Comparison of ENCODE assay signal across 8 cellular contexts in genomic region chr4:143512978-143513313, GRCh38. TPM values are rescaled to one million over a fixed set of nuclear protein-coding genes. Genes with fewer than 3 reads are reported as not detected.
DNase-seq lines count a peak whose midpoint lies in the region; ATAC-seq and TF ChIP-seq lines count a peak whose summit lies in the region.

No MANE protein-coding gene starts in this region.

- H3K4me2 ChIP-seq in PC-9, result peak overlapping the region; percentile 73

- no peaks in the 10 kb centered on the region for H3K27me3 ChIP-seq in PC-9 (ENCODE audit: insufficient read depth, low read depth)
- no peaks in the 10 kb centered on the region for H3K27me3 ChIP-seq in effector memory CD4-positive, alpha-beta T cell (replicated peaks; ENCODE audit: control insufficient read depth, insufficient read depth, low read length, poor library complexity, severe bottlenecking)

- H3K4me1 ChIP-seq in PC-9 (replicated peaks; ENCODE audit: insufficient read depth), result peaks cover 13% of the 10 kb centered on the region
- peaks cover 8% of the 10 kb centered on the region for H3K4me1 ChIP-seq in effector memory CD4-positive, alpha-beta T cell (ENCODE audit: control insufficient read depth, insufficient read depth, low read length, poor library complexity, severe bottlenecking)

- H3K27me3 Mint-ChIP-seq in HFFc6 (ENCODE audit: insufficient read depth) (peaks cover 12% of the 10 kb centered on the region), neural crest cell (ENCODE audit: low read depth) (peaks cover 13% of the 10 kb centered on the region)

- peak overlapping the region; percentile 81 for H3K27ac ChIP-seq in PC-9
- H3K27ac ChIP-seq in effector memory CD4-positive, alpha-beta T cell (ENCODE audit: insufficient read depth, low read length, poor library complexity, severe bottlenecking), result peak overlapping the region; percentile 94

- H3K4me3 ChIP-seq in PC-9, result peak overlapping the region; percentile 93
- peak overlapping the region; percentile 86 for H3K4me3 ChIP-seq in effector memory CD4-positive, alpha-beta T cell (ENCODE audit: insufficient read depth, low read depth, low read length, poor library complexity, severe bottlenecking)

- peaks cover 28% of the 10 kb centered on the region for H4K20me1 ChIP-seq in PC-9 (ENCODE audit: insufficient read depth)

- no peaks in the 10 kb centered on the region for H3K9me3 ChIP-seq in PC-9 (ENCODE audit: insufficient read depth, low read depth)
- H3K9me3 ChIP-seq in effector memory CD4-positive, alpha-beta T cell (ENCODE audit: control insufficient read depth, low read length), result no peaks in the 10 kb centered on the region

- H3K4me1 Mint-ChIP-seq in HFFc6 (ENCODE audit: low read depth) (peaks cover 27% of the 10 kb centered on the region), neural crest cell (peaks cover 26% of the 10 kb centered on the region)

- TSS peak; percentile 95 for BruUV-seq in PC-9 (replicated peaks; lab: Mats Ljungman, UMichigan)

- 0 out of 2 replicates have a peak, but pooled peaks cover 7% of the 10 kb centered on the region for H3K36me3 ChIP-seq in PC-9 (ENCODE audit: low read depth)
- peaks cover 4% of the 10 kb centered on the region for H3K36me3 ChIP-seq in effector memory CD4-positive, alpha-beta T cell (ENCODE audit: control insufficient read depth, insufficient read depth, low read length)

- no peaks in the 10 kb centered on the region for H3K9me3 Mint-ChIP-seq in HFFc6
- no peaks in the 10 kb centered on the region for H3K9me3 Mint-ChIP-seq in neural crest cell

- H3K27ac Mint-ChIP-seq in HFFc6, result peak overlapping the region; percentile 100
- peak overlapping the region; percentile 99 for H3K27ac Mint-ChIP-seq in neural crest cell (ENCODE audit: unreplicated experiment)

- no peaks in the 10 kb centered on the region for H3K9me2 ChIP-seq in PC-9 (ENCODE audit: insufficient read depth)

- H3K4me3 Mint-ChIP-seq in HFFc6 (peak overlapping the region; percentile 97), neural crest cell (peak overlapping the region; percentile 99)

- H3K36me3 Mint-ChIP-seq in HFFc6 (ENCODE audit: low read depth), result peaks cover 22% of the 10 kb centered on the region
- peaks cover 7% of the 10 kb centered on the region for H3K36me3 Mint-ChIP-seq in neural crest cell (ENCODE audit: low read depth)

- POLR2A ChIA-PET in PC-9 (lab: Charles Lee; ENCODE audit: unreplicated experiment), result interaction anchor here (0.5 to 0.7 kb wide), 3 partner anchors 167 to 1799 kb away, joined by 3 to 9 read pairs (median 3); no protein-coding TSS in a partner anchor

- DNase-seq in HFFc6 (no peak), PC-9 (no peak), neural crest cell (ENCODE audit: low read depth, low spot score) (no peak), RPMI8226 (no peak)
- DNase-seq in effector memory CD4-positive, alpha-beta T cell, result peak in 1 of 3 donors; percentile 83
- no peak for DNase-seq in stimulated activated CD4-positive, alpha-beta T cell treated with anti-CD3 and anti-CD28 coated beads, Interleukin-4, amount 100 ng/mL, for 4 hours
- DNase-seq in activated effector memory CD4-positive, alpha-beta T cell treated with anti-CD3 and anti-CD28 coated beads, Interleukin-2, amount 50 U/mL, for 16 hours, result no peak

- intact Hi-C loops in PC-9 (cut with micrococcal nuclease; ENCODE audit: unreplicated experiment), result loop anchor here (1.0 kb wide), 2 partner anchors 177 to 329 kb away; partner anchors contain the start of genes GAB1 and USP38

- H3K79me2 ChIP-seq in PC-9 (ENCODE audit: low read depth), result peaks cover 40% of the 10 kb centered on the region

- H2AFZ ChIP-seq in PC-9, result peak overlapping the region; percentile 88

- peak; percentile 46 for ATAC-seq in GM18498 (IDR thresholded peaks at IDR 0.05; ENCODE audit: unreplicated experiment)

- CTCF ChIA-PET in PC-9 (lab: Charles Lee), result no interaction called here

- no peak for TF ChIP-seq CTCF in HFFc6 (IDR thresholded peaks at IDR 0.05)
- TF ChIP-seq CTCF in PC-9 (conservative IDR thresholded peaks at IDR 0.05), result no peak
- TF ChIP-seq CTCF in neural crest cell (conservative IDR thresholded peaks at IDR 0.05), result no peak

- H3F3A ChIP-seq in PC-9 (ENCODE audit: insufficient read depth, low read depth), result peaks cover 5% of the 10 kb centered on the region; the same call in 1 of the 2 replicates

RNA-seq across cellular contexts. Expression of gene SMARCA5, which starts 0.6 kb away (rescaled TPM):
- 10 to 100 TPM; 38.6 to 44.6 (median 40.5) TPM for total RNA-seq in HFFc6 (2021; fragmentation: NEBNext Ultra II Directional; extraction: Animal tissue kit (Norgen Biotek cat#: 25700))
- 34.4 and 40.5 TPM in 2 replicates for total RNA-seq in PC-9 (2021)
- 102 and 104 TPM in 2 replicates for total RNA-seq in neural crest cell
